Comparison of ENCODE assay signal across 9 cellular contexts in the genomic region with DNA sequence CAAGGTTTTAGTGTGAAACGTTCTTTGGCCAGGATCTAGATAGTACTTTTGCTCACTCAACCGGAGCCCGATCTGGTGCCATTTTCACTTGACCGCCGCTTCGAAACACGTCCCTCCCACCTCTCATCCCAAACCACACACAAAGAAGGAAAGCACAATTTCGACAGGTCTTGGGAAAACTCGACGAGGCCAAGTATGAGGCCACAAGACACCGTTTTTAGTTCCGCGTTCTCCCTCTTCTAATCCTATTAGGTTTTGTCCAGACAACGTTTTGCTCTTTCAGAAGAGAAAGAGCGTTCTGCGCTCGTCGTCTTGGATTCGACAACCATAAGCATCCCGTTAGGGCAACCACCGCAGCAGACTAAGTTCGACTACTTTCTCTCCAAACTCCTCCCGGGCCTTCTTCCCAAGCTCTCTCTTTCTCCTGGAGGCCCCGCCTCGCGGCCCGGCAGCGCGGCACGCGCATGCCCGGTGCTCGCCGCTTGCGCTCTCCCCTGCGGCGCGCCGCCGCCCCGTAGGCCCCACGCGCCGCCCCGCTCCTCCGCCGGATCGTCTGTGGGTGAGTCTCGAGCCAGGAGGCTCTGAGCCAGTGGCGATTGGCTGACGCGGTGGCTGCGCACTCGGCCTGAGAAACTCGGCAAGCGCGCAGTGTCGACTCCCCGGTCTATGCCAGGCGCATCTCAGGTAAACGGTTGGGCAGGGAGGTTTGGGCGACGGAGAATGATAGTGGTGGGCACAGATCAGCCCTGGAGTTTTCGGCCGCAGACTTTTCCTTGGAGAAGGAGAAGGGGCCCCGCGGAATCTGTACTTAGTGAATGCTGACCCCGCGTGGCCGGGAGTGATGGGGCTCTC. TPM values are rescaled to one million over a fixed set of nuclear protein-coding genes. Genes with fewer than 3 reads are reported as not detected.
DNase-seq lines count a peak whose midpoint lies in the region; ATAC-seq and TF ChIP-seq lines count a peak whose summit lies in the region.
"Had no signal": no experiment of that assay in that cellular context is flagged by ENCODE, and none has a peak within 500 bp of the region (broad histone marks: within the 10 kb centered on the region; RNA-seq: fewer than 3 reads in every experiment).

A gene with protein sequence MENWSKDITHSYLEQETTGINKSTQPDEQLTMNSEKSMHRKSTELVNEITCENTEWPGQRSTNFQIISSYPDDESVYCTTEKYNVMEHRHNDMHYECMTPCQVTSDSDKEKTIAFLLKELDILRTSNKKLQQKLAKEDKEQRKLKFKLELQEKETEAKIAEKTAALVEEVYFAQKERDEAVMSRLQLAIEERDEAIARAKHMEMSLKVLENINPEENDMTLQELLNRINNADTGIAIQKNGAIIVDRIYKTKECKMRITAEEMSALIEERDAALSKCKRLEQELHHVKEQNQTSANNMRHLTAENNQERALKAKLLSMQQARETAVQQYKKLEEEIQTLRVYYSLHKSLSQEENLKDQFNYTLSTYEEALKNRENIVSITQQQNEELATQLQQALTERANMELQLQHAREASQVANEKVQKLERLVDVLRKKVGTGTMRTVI (plus strand): TSS at position 517 of the 852 bp plus-strand sequence. CDS start 49,952 bp downstream, outside the sequence.

- H3K4me1 ChIP-seq in upper lobe of left lung = peaks cover 0 to 13% (median 6%) of the 10 kb centered on the region in 4 donors

- no peaks in the 10 kb centered on the region for H3K9me3 Mint-ChIP-seq in activated naive CD8-positive, alpha-beta T cell treated with anti-CD3 and anti-CD28 coated beads, Interleukin-2, amount 10 ng/mL, durations not matched to agents 7 days and 5 days
- no peaks in the 10 kb centered on the region for H3K9me3 Mint-ChIP-seq in neural crest cell

- H3K27me3 ChIP-seq in upper lobe of left lung = no peaks in the 10 kb centered on the region

- intact Hi-C loops in head of caudate nucleus (cut with DNase I) = no loop called here

- H3K4me3 Mint-ChIP-seq in activated naive CD8-positive, alpha-beta T cell treated with anti-CD3 and anti-CD28 coated beads, Interleukin-2, amount 10 ng/mL, durations not matched to agents 7 days and 5 days = peak within 1 kb of the TSS; percentile 73
- peak within 1 kb of the TSS; percentile 94 for H3K4me3 Mint-ChIP-seq in neural crest cell
- H3K4me3 Mint-ChIP-seq: central memory CD8-positive, alpha-beta T cell had no signal

- H3K4me3 ChIP-seq in upper lobe of left lung = peak within 1 kb of the TSS; percentile 46 to 69 (median 56)

- no peaks in the 10 kb centered on the region for H3K36me3 ChIP-seq in upper lobe of left lung

- POLR2A ChIA-PET in activated naive CD8-positive, alpha-beta T cell treated with anti-CD3 and anti-CD28 coated beads, Interleukin-2, amount 10 ng/mL, durations not matched to agents 7 days and 5 days (lab: Charles Lee) = no interaction called here

- peak; percentile 52 for ATAC-seq in activated naive CD8-positive, alpha-beta T cell treated with anti-CD3 and anti-CD28 coated beads, Interleukin-2, amount 10 ng/mL, durations not matched to agents 7 days and 5 days (ENCODE audit: low read depth)
- ATAC-seq in upper lobe of left lung (ENCODE audit: low FRiP score in 2 of 2) (peak; percentile 96 to 100), GM21526 (IDR thresholded peaks at IDR 0.05; ENCODE audit: low FRiP score, unreplicated experiment) (no peak)

- peak; percentile 65 for DNase-seq in activated effector memory CD4-positive, alpha-beta T cell treated with anti-CD3 and anti-CD28 coated beads, Interleukin-2, amount 50 U/mL, for 16 hours
- DNase-seq in activated effector memory CD4-positive, alpha-beta T cell treated with Interleukin-2 at 50 U/mL for 16 hours = no peak
- DNase-seq in NCI-H460 (ENCODE audit: extremely low read depth, low read depth) (peak; percentile 77), head of caudate nucleus (peak; percentile 52 to 94 (median 86)), neural crest cell (ENCODE audit: low read depth, low spot score) (peak; percentile 69), upper lobe of left lung (peak; percentile 74 to 97)
- peak; percentile 37 for DNase-seq in activated naive CD8-positive, alpha-beta T cell treated with anti-CD3 and anti-CD28 coated beads, Interleukin-2, amount 10 ng/mL, durations not matched to agents 7 days and 5 days

- H3K27me3 Mint-ChIP-seq in activated naive CD8-positive, alpha-beta T cell treated with anti-CD3 and anti-CD28 coated beads, Interleukin-2, amount 10 ng/mL, durations not matched to agents 7 days and 5 days = peaks cover 26% of the 10 kb centered on the region
- H3K27me3 Mint-ChIP-seq in neural crest cell (ENCODE audit: low read depth) = peaks cover 5% of the 10 kb centered on the region
- H3K27me3 Mint-ChIP-seq: central memory CD8-positive, alpha-beta T cell had no signal

- no peaks in the 10 kb centered on the region for H3K9me3 ChIP-seq in upper lobe of left lung

- WGBS in upper lobe of left lung, 2 donors = 4 to 7% methylated on average over 47 to 70 of the region's 70 CpGs

- no peak for TF ChIP-seq EP300 in upper lobe of left lung (IDR thresholded peaks at IDR 0.05)

- peak within 1 kb of the TSS; percentile 79 to 88 (median 84) for H3K27ac ChIP-seq in upper lobe of left lung

- TF ChIP-seq POLR2A in upper lobe of left lung (IDR thresholded peaks at IDR 0.05) = peak in 3 of 4 donors; percentile 32 to 66 (median 38)

- TF ChIP-seq CTCF in neural crest cell (conservative IDR thresholded peaks at IDR 0.05) (peak; percentile 37), upper lobe of left lung (IDR thresholded peaks at IDR 0.05) (peak in 4 of 6 experiments; percentile 13 to 24 (median 20))

- H3K4me1 Mint-ChIP-seq in activated naive CD8-positive, alpha-beta T cell treated with anti-CD3 and anti-CD28 coated beads, Interleukin-2, amount 10 ng/mL, durations not matched to agents 7 days and 5 days = peaks cover 9% of the 10 kb centered on the region
- peaks cover 20% of the 10 kb centered on the region for H3K4me1 Mint-ChIP-seq in neural crest cell
- H3K4me1 Mint-ChIP-seq: central memory CD8-positive, alpha-beta T cell had no signal

- no peak within 1 kb of the TSS for H3K27ac Mint-ChIP-seq in activated naive CD8-positive, alpha-beta T cell treated with anti-CD3 and anti-CD28 coated beads, Interleukin-2, amount 10 ng/mL, durations not matched to agents 7 days and 5 days
- peak within 1 kb of the TSS; percentile 97 for H3K27ac Mint-ChIP-seq in neural crest cell (ENCODE audit: unreplicated experiment)

- H3K36me3 Mint-ChIP-seq in activated naive CD8-positive, alpha-beta T cell treated with anti-CD3 and anti-CD28 coated beads, Interleukin-2, amount 10 ng/mL, durations not matched to agents 7 days and 5 days = no peaks in the 10 kb centered on the region
- no peaks in the 10 kb centered on the region for H3K36me3 Mint-ChIP-seq in neural crest cell (ENCODE audit: low read depth)

RNA-seq across cellular contexts. Expression of the gene that starts here (rescaled TPM):
- 24.4 and 29.7 TPM in 2 replicates for total RNA-seq in NCI-H460 (2014; rRNA removed; shearing (Covaris generic))
- 6.8 and 17.5 TPM in 2 replicates for polyA plus RNA-seq in NCI-H460 (2014; cell fraction: nucleus; rRNA removed)
- not detected for total RNA-seq in activated naive CD8-positive, alpha-beta T cell treated with anti-CD3 and anti-CD28 coated beads, Interleukin-2, amount 10 ng/mL, durations not matched to agents 7 days and 5 days
- total RNA-seq in neural crest cell = 16.6 and 17.4 TPM in 2 replicates
- total RNA-seq in upper lobe of left lung = 10 to 100 TPM in 2 of 6 donors, 1 to 10 TPM in 4; 4.1 to 32.6 (median 8.4) TPM

Comparison
In these comparisons a context has a peak if more than half of its experiments do, and no peak if none do; other contexts are left out.
1. RNA of the gene that starts here (total RNA-seq): 24.4 to 29.7 TPM in NCI-H460, 16.6 to 17.4 TPM in neural crest cell and 4.1 to 32.6 TPM in upper lobe of left lung; not detected in activated naive CD8-positive, alpha-beta T cell treated with anti-CD3 and anti-CD28 coated beads, Interleukin-2, amount 10 ng/mL, durations not matched to agents 7 days and 5 days; every median in the first group is over 4 times any median in the second.
2. Peak in DNase-seq and ATAC-seq in activated naive CD8-positive, alpha-beta T cell treated with anti-CD3 and anti-CD28 coated beads, Interleukin-2, amount 10 ng/mL, durations not matched to agents 7 days and 5 days; RNA of the gene not detected or under 1 TPM.